26 cellular contexts compared by ENCODE assay signal in genomic region chr13:80742027-80742426, GRCh38.
DNase-seq lines count a peak whose midpoint lies in the region; FAIRE-seq and TF ChIP-seq lines count a peak whose summit lies in the region.
"Had no signal": no experiment of that assay in that cellular context is flagged by ENCODE, and none has a peak within 500 bp of the region (broad histone marks: within the 10 kb centered on the region; RNA-seq: fewer than 3 reads in every experiment).

No MANE protein-coding gene starts in this region.

- H3K27me3 Mint-ChIP-seq in activated CD4-positive, alpha-beta T cell treated with anti-CD3 and anti-CD28 coated beads, Interleukin-2, amount 10 ng/mL, durations not matched to agents 24 days and 14 days: no peaks in the 10 kb centered on the region
- H3K27me3 Mint-ChIP-seq: IgD-negative memory B cell had no signal

- no peaks in the 10 kb centered on the region for H3K36me3 Mint-ChIP-seq in activated CD4-positive, alpha-beta T cell treated with anti-CD3 and anti-CD28 coated beads, Interleukin-2, amount 10 ng/mL, durations not matched to agents 24 days and 14 days (ENCODE audit: low read depth)
- H3K36me3 Mint-ChIP-seq: IgD-negative memory B cell; stimulated activated effector memory CD8-positive, alpha-beta T cell treated with anti-CD3 and anti-CD28 coated beads, Interleukin-12 subunit alpha, Interleukin-12 subunit beta, amount 100 ng/mL, for 72 hours had no signal

- H3K4me3 Mint-ChIP-seq in activated CD4-positive, alpha-beta T cell treated with anti-CD3 and anti-CD28 coated beads, Interleukin-2, amount 10 ng/mL, durations not matched to agents 24 days and 14 days: no peak overlapping the region
- H3K4me3 Mint-ChIP-seq: activated T-cell treated with anti-CD3 and anti-CD28 coated beads, Interleukin-2, amount 50 U/mL, for 72 hours; IgD-negative memory B cell; natural killer cell treated with Interleukin-12 subunit alpha and Interleukin-12 subunit beta and Interleukin-15 and Interleukin-18, amount 100 ng/mL, for 72 hours; stimulated activated effector memory CD8-positive, alpha-beta T cell treated with anti-CD3 and anti-CD28 coated beads, Interleukin-12 subunit alpha, Interleukin-12 subunit beta, amount 100 ng/mL, for 72 hours had no signal

- intact Hi-C loops in activated CD4-positive, alpha-beta T cell treated with anti-CD3 and anti-CD28 coated beads, Interleukin-2, amount 10 ng/mL, durations not matched to agents 24 days and 14 days (cut with micrococcal nuclease): no loop called here

- H3K27ac Mint-ChIP-seq in activated CD4-positive, alpha-beta T cell treated with anti-CD3 and anti-CD28 coated beads, Interleukin-2, amount 10 ng/mL, durations not matched to agents 24 days and 14 days: no peak overlapping the region
- H3K27ac Mint-ChIP-seq: activated T-cell treated with anti-CD3 and anti-CD28 coated beads, Interleukin-2, amount 50 U/mL, for 72 hours; natural killer cell treated with Interleukin-12 subunit alpha and Interleukin-12 subunit beta and Interleukin-15 and Interleukin-18, amount 100 ng/mL, for 72 hours; stimulated activated effector memory CD8-positive, alpha-beta T cell treated with anti-CD3 and anti-CD28 coated beads, Interleukin-12 subunit alpha, Interleukin-12 subunit beta, amount 100 ng/mL, for 72 hours had no signal

- in situ Hi-C loops in GM13977 (cut with MboI; ENCODE audit: low pct_unique_long_range_greater_than_20kb, low sequenced_read_pairs, unreplicated experiment): no loop called here

- no peak for FAIRE-seq in frontal cortex (lab: Jason Lieb, UNC)
- FAIRE-seq: D721Med, RCC 7860, TTC549 had no signal

- H3K4me3 ChIP-seq in choroid plexus epithelial cell (ENCODE audit: low read depth, low read length): no peak overlapping the region
- H3K4me3 ChIP-seq: ascending aorta, esophagus muscularis mucosa, MG63, testis had no signal

- TF ChIP-seq CTCF in choroid plexus epithelial cell (conservative IDR thresholded peaks at IDR 0.05; ENCODE audit: low read depth, low read length): no peak
- TF ChIP-seq CTCF in GM13977 (IDR thresholded peaks at IDR 0.05; ENCODE audit: extremely low read depth, insufficient read depth, missing control alignments): no peak

- DNase-seq in NCI-H748 (lab: John Stamatoyannopoulos, UW; ENCODE audit: unreplicated experiment) (peak; percentile 14), NCI-H748 treated with DMSO at 0.1 percent for 48 hours (lab: John Stamatoyannopoulos, UW) (no peak), NCI-H524 treated with DMSO at 0.1 percent for 48 hours (lab: John Stamatoyannopoulos, UW) (peak; percentile 81), choroid plexus epithelial cell (ENCODE audit: low read depth) (peak; percentile 13), frontal cortex (ENCODE audit: low spot score in 2 of 2) (no peak), GM13977 (ENCODE audit: low spot score) (no peak), NCI-H526 treated with DMSO at 0.1 percent for 48 hours (lab: John Stamatoyannopoulos, UW) (no peak)
- no peak for DNase-seq in activated CD4-positive, alpha-beta T cell treated with anti-CD3 and anti-CD28 coated beads, Interleukin-2, amount 10 ng/mL, durations not matched to agents 24 days and 14 days
- DNase-seq: activated naive CD4-positive, alpha-beta T cell treated with anti-CD3 and anti-CD28 coated beads, Interleukin-2, amount 50 U/mL, for 16 hours; activated T-cell treated with anti-CD3 and anti-CD28 coated beads, Interleukin-2, amount 50 U/mL, for 72 hours; effector CD4-positive, alpha-beta T cell; GOT3; MG63; midbrain; NCI-H526; posterior cingulate gyrus; SW 1271; testis had no signal

- no peaks in the 10 kb centered on the region for H3K4me1 Mint-ChIP-seq in activated CD4-positive, alpha-beta T cell treated with anti-CD3 and anti-CD28 coated beads, Interleukin-2, amount 10 ng/mL, durations not matched to agents 24 days and 14 days
- H3K4me1 Mint-ChIP-seq: IgD-negative memory B cell; stimulated activated effector memory CD8-positive, alpha-beta T cell treated with anti-CD3 and anti-CD28 coated beads, Interleukin-12 subunit alpha, Interleukin-12 subunit beta, amount 100 ng/mL, for 72 hours had no signal

- H3K9me3 Mint-ChIP-seq in activated CD4-positive, alpha-beta T cell treated with anti-CD3 and anti-CD28 coated beads, Interleukin-2, amount 10 ng/mL, durations not matched to agents 24 days and 14 days: no peaks in the 10 kb centered on the region

Comparison
In these comparisons a context has a peak if more than half of its experiments do, and no peak if none do; other contexts are left out.
1. DNase-seq: peak in NCI-H748 (single experiment), NCI-H524 treated with DMSO at 0.1 percent for 48 hours (single experiment) and choroid plexus epithelial cell (single experiment); none in NCI-H748 treated with DMSO at 0.1 percent for 48 hours (single experiment), frontal cortex (0 of 2), GM13977 (single experiment), activated CD4-positive, alpha-beta T cell treated with anti-CD3 and anti-CD28 coated beads, Interleukin-2, amount 10 ng/mL, durations not matched to agents 24 days and 14 days (single experiment) and NCI-H526 treated with DMSO at 0.1 percent for 48 hours (single experiment).